9 cellular contexts compared by ENCODE assay signal in the genomic region with DNA sequence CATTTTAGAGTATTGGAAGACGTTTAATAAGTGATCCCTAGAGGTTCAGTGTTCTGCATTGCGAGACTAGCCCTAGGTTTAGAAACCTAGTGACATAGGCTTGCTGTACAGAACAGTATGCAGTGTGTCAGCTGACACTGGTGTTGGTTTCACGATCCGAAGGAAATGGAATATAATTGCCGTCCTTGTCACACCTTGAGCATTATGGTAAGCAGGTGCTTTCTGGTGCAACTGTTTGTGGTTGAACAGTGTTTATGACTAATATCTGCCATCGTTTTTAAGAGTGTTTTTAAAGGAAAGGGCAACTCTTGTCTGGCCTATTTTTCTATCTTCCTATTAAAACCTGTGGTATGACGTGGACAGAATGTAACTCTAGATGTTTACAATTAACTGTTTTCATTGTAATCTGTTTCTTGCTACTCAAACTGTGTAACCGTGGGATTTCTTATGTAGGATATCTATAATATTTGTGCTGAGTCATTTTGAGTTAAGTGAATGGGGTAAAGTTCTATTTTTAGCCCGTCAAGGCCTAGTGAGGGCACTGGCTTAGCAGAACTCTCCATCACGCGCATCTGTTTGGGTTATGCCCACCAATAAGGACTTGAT. TPM values are rescaled to one million over a fixed set of nuclear protein-coding genes. Genes with fewer than 3 reads are reported as not detected.
DNase-seq lines count a peak whose midpoint lies in the region; ATAC-seq and TF ChIP-seq lines count a peak whose summit lies in the region.
"Had no signal": no experiment of that assay in that cellular context is flagged by ENCODE, and none has a peak within 500 bp of the region (broad histone marks: within the 10 kb centered on the region; RNA-seq: fewer than 3 reads in every experiment).

No MANE protein-coding gene starts in this region.

- intact Hi-C loops in gastrocnemius medialis (cut with DNase I; ENCODE audit: low total_unique reads) = loop anchor here (1.0 to 5.0 kb wide), 3 partner anchors 21 to 73 kb away; a partner anchor contains a TSS

- DNase-seq in CD1c-positive myeloid dendritic cell (ENCODE audit: extremely low spot score) (peak; percentile 15), RPMI7951 (ENCODE audit: low read depth) (peak; percentile 66), dedifferentiated amniotic fluid mesenchymal stem cell (ENCODE audit: extremely low spot score) (peak; percentile 86), gastrocnemius medialis (peak; percentile 76 to 79), glomerular visceral epithelial cell (ENCODE audit: extremely low spot score) (no peak), NCI-H1048 (lab: John Stamatoyannopoulos, UW) (no peak)

- ATAC-seq in GM18873 (IDR thresholded peaks at IDR 0.05; ENCODE audit: low FRiP score, unreplicated experiment) = peak; percentile 86
- peak; percentile 87 for ATAC-seq in HG03060 (IDR thresholded peaks at IDR 0.05; ENCODE audit: low read depth, unreplicated experiment)
- ATAC-seq in gastrocnemius medialis = peak; percentile 94 to 97
- ATAC-seq: Panc1 had no signal

- peaks cover 0 to 26% of the 10 kb centered on the region in 2 donors for H3K36me3 ChIP-seq in gastrocnemius medialis

- peak in 1 of 2 donors; percentile 66 for TF ChIP-seq POLR2A in gastrocnemius medialis (IDR thresholded peaks at IDR 0.05)

- no peaks in the 10 kb centered on the region for H3K9me3 ChIP-seq in gastrocnemius medialis

- TF ChIP-seq CTCF in gastrocnemius medialis (IDR thresholded peaks at IDR 0.05 in 4 of 5, conservative IDR thresholded peaks at IDR 0.05 in 1 of 5) = peak in 1 of 5 experiments; percentile 20

- H3K27ac ChIP-seq in gastrocnemius medialis = peak overlapping the region; percentile 87 to 93 (median 90)

- peaks cover 45 to 48% of the 10 kb centered on the region in 2 donors for H3K4me1 ChIP-seq in gastrocnemius medialis

- no peaks in the 10 kb centered on the region for H3K27me3 ChIP-seq in gastrocnemius medialis

- in situ Hi-C loops in gastrocnemius medialis (cut with MboI; ENCODE audit: low sequenced_read_pairs in 4 of 4) = loop anchor here in 1 of 4 donors (10.0 kb wide), 1 partner anchor 71 kb away; a partner anchor contains a TSS

- H3K4me3 ChIP-seq in gastrocnemius medialis = peak overlapping the region; percentile 30 to 47 (median 32)

RNA-seq across cellular contexts. Expression of a gene that starts 53.8 kb away (rescaled TPM):
- 23.3 and 28.4 TPM in 2 replicates for total RNA-seq in RPMI7951 (2014; rRNA removed; shearing (Covaris generic))
- total RNA-seq in gastrocnemius medialis = 10 to 100 TPM; 36.0 to 56.2 (median 41.4) TPM

Comparison
In these comparisons a context has a peak if more than half of its experiments do, and no peak if none do; other contexts are left out.
1. DNase-seq: peak in CD1c-positive myeloid dendritic cell (single experiment), RPMI7951 (single experiment), dedifferentiated amniotic fluid mesenchymal stem cell (single experiment) and gastrocnemius medialis (2 of 2); none in glomerular visceral epithelial cell (single experiment) and NCI-H1048 (single experiment).
2. Peak in every context shown above with its lines, with median percentiles within 50 percentile points of each other: ATAC-seq.